ENCODE assay signal across 17 cellular contexts in genomic region chr2:192413812-192414424, GRCh38.
DNase-seq lines count a peak whose midpoint lies in the region; ATAC-seq and TF ChIP-seq lines count a peak whose summit lies in the region.
"Had no signal": no experiment of that assay in that cellular context is flagged by ENCODE, and none has a peak within 500 bp of the region (broad histone marks: within the 10 kb centered on the region; RNA-seq: fewer than 3 reads in every experiment).

No MANE protein-coding gene starts in this region.

- peak overlapping the region; percentile 2 for H2AK5ac ChIP-seq in neuronal stem cell (ENCODE audit: low read depth, low read length)

- intact Hi-C loops in left ventricle myocardium superior (cut with micrococcal nuclease) = no loop called here
- intact Hi-C loops in heart left ventricle (cut with DNase I) = no loop called here
- intact Hi-C loops in testis (cut with DNase I; ENCODE audit: low total_unique reads) = no loop called here

- peak overlapping the region; percentile 12 for H3K9ac ChIP-seq in neuronal stem cell (ENCODE audit: low read depth, low read length, poor library complexity)

- no peak for TF ChIP-seq POLR2A in heart left ventricle (IDR thresholded peaks at IDR 0.05)
- TF ChIP-seq POLR2A in testis (IDR thresholded peaks at IDR 0.05) = no peak

- H3K4me1 ChIP-seq in heart left ventricle = no peaks in the 10 kb centered on the region
- H3K4me1 ChIP-seq in foreskin keratinocyte = no peaks in the 10 kb centered on the region
- no peaks in the 10 kb centered on the region for H3K4me1 ChIP-seq in neuronal stem cell (ENCODE audit: control insufficient read depth in 2 of 2, insufficient read depth in 1 of 2, low read depth in 1 of 2, low read length in 2 of 2)
- H3K4me1 ChIP-seq in testis = no peaks in the 10 kb centered on the region

- WGBS in heart left ventricle, 4 donors = 90 to 94% (median 91%) methylated on average over 7 to 12 of the region's 12 CpGs
- no CpG with 5 or more reads among the region's 12 CpGs for WGBS in neuronal stem cell (ENCODE audit: extremely low coverage in 2 of 2, insufficient read length in 2 of 2, insufficient replicate concordance in 1 of 2), 2 donors
- 71 to 84% methylated on average over 8 to 12 of the region's 12 CpGs for WGBS in testis, 2 donors

- no peak overlapping the region for H3K18ac ChIP-seq in neuronal stem cell (ENCODE audit: low read length)

- no peak overlapping the region for H2BK15ac ChIP-seq in neuronal stem cell (ENCODE audit: low read length)

- no peak overlapping the region for H4K91ac ChIP-seq in neuronal stem cell (ENCODE audit: low read depth, low read length, poor library complexity)

- H3K27me3 ChIP-seq in heart left ventricle = no peaks in the 10 kb centered on the region
- H3K27me3 ChIP-seq in foreskin keratinocyte = no peaks in the 10 kb centered on the region
- no peaks in the 10 kb centered on the region for H3K27me3 ChIP-seq in neuronal stem cell (ENCODE audit: control insufficient read depth in 3 of 3, insufficient read depth in 3 of 3, low read depth in 1 of 3, low read length in 3 of 3)
- H3K27me3 ChIP-seq in testis = no peaks in the 10 kb centered on the region

- H3K27ac ChIP-seq in heart left ventricle (no peak overlapping the region), foreskin keratinocyte (no peak overlapping the region), neuronal stem cell (replicated peaks; ENCODE audit: low read length) (no peak overlapping the region), testis (no peak overlapping the region)
- H3K27ac ChIP-seq: C4-2B had no signal

- no peak for TF ChIP-seq CTCF in heart left ventricle (IDR thresholded peaks at IDR 0.05)
- no peak for TF ChIP-seq CTCF in foreskin keratinocyte (conservative IDR thresholded peaks at IDR 0.05)
- TF ChIP-seq CTCF in testis (IDR thresholded peaks at IDR 0.05) = no peak

- no peak overlapping the region for H2BK12ac ChIP-seq in neuronal stem cell (ENCODE audit: low read length)

- no peak overlapping the region for H3K23ac ChIP-seq in neuronal stem cell (ENCODE audit: low read depth, low read length, poor library complexity)

- H3K14ac ChIP-seq in neuronal stem cell (ENCODE audit: low read length) = no peak overlapping the region

- H3K36me3 ChIP-seq in heart left ventricle (no peaks in the 10 kb centered on the region), neuronal stem cell (replicated peaks in 1 of 2; ENCODE audit: control insufficient read depth in 2 of 2, insufficient read depth in 2 of 2, low read length in 2 of 2) (no peaks in the 10 kb centered on the region), testis (ENCODE audit: low read depth, missing control alignments) (no peaks in the 10 kb centered on the region)

- H3K9me3 ChIP-seq in heart left ventricle = peaks cover 0 to 15% (median 0%) of the 10 kb centered on the region in 12 donors
- peaks cover 1 to 7% of the 10 kb centered on the region in 2 donors for H3K9me3 ChIP-seq in neuronal stem cell (replicated peaks in 1 of 2; ENCODE audit: control insufficient read depth in 2 of 2, insufficient read depth in 1 of 2, low read depth in 1 of 2, low read length in 2 of 2)
- H3K9me3 ChIP-seq in testis = no peaks in the 10 kb centered on the region

- ATAC-seq in left ventricle myocardium superior (no peak), heart left ventricle (no peak), foreskin keratinocyte (peak; percentile 8), GM18498 (IDR thresholded peaks at IDR 0.05; ENCODE audit: unreplicated experiment) (no peak)
- ATAC-seq: GM12878, GM23338 had no signal

- DNase-seq in left ventricle myocardium superior (peak; percentile 13), heart left ventricle (no peak), foreskin keratinocyte (no peak), neuronal stem cell (ENCODE audit: low spot score) (no peak), NOMO-1 treated with DMSO at 0.1 percent for 48 hours (lab: John Stamatoyannopoulos, UW; ENCODE audit: unreplicated experiment) (no peak), testis (no peak)
- DNase-seq: GDM1, KBM-7, NCI-H1436, NCI-H2029, NCI-H2171 treated with DMSO at 0.1 percent for 48 hours, NCI-H446 treated with DMSO at 0.1 percent for 48 hours, NCI-H774 had no signal

- no peak overlapping the region for H2BK5ac ChIP-seq in neuronal stem cell (ENCODE audit: low read length)

- no peak overlapping the region for H4K8ac ChIP-seq in neuronal stem cell (ENCODE audit: low read depth, low read length)

- no peak overlapping the region for H3K4me2 ChIP-seq in neuronal stem cell (ENCODE audit: insufficient read depth, low read length, poor library complexity, severe bottlenecking)
- H3K4me2 ChIP-seq: GM23338 had no signal

- no peak overlapping the region for H2BK120ac ChIP-seq in neuronal stem cell (ENCODE audit: low read depth, low read length)

- H3K4ac ChIP-seq in neuronal stem cell (ENCODE audit: low read length) = no peak overlapping the region

- H3K4me3 ChIP-seq in heart left ventricle (no peak overlapping the region), neuronal stem cell (ENCODE audit: low read length in 2 of 2) (no peak overlapping the region), testis (no peak overlapping the region)
- H3K4me3 ChIP-seq: GM12878, GM23338 had no signal

- peak overlapping the region; percentile 13 for H2AFZ ChIP-seq in neuronal stem cell (ENCODE audit: low read length)
- H2AFZ ChIP-seq: GM23338 had no signal

- no peaks in the 10 kb centered on the region for H3K79me1 ChIP-seq in neuronal stem cell (ENCODE audit: low read depth, low read length)
